Comparison of ENCODE assay signal across 15 cellular contexts in the genomic region with DNA sequence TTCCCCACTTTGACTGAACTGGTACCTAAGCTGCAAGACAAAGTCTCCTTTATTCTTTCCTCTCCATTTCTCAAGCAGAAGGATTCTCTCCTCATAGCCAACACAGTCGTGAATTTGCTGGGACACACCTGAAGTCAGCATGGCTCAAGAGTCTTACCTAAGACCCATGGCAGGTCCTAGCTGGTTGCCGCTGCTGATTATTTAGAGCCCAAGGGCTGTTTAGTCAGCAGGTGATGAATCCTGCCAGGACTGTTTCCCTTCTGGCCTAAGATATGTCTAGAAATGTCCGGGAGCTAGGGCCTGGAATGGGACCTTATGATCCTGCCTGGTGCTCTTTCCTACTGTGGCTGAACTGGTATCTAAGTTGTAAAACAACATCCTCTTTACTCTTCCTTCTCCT.
A peak's percentile ranks its signal among the peaks of the same experiment; 100 is the strongest.
DNase-seq lines count a peak whose midpoint lies in the region; ATAC-seq, FAIRE-seq and TF ChIP-seq lines count a peak whose summit lies in the region.
"Had no signal": no experiment of that assay in that cellular context is flagged by ENCODE, and none has a peak within 500 bp of the region (broad histone marks: within the 10 kb centered on the region; RNA-seq: fewer than 3 reads in every experiment).

No MANE protein-coding gene starts in this region.

- H3K36me3 ChIP-seq in right lobe of liver: no peaks in the 10 kb centered on the region
- H3K36me3 ChIP-seq in HepG2 (replicated peaks in 1 of 2; ENCODE audit: control insufficient read depth in 1 of 2, insufficient read depth in 2 of 2, low read length in 2 of 2): no peaks in the 10 kb centered on the region
- H3K36me3 ChIP-seq in psoas muscle (ENCODE audit: insufficient read depth in 1 of 2, low read depth in 1 of 2): no peaks in the 10 kb centered on the region
- H3K36me3 ChIP-seq in gastroesophageal sphincter: no peaks in the 10 kb centered on the region

- TF ChIP-seq CTCF in right lobe of liver (IDR thresholded peaks at IDR 0.05): no peak
- TF ChIP-seq CTCF in HepG2 (CRISPR knock-in tag; IDR thresholded peaks at IDR 0.05): no peak
- TF ChIP-seq CTCF in epithelial cell of esophagus (IDR thresholded peaks at IDR 0.05; ENCODE audit: insufficient read depth, low read depth, low read length, missing control alignments): no peak
- no peak for TF ChIP-seq CTCF in psoas muscle (IDR thresholded peaks at IDR 0.05)
- no peak for TF ChIP-seq CTCF in coronary artery (IDR thresholded peaks at IDR 0.05)
- no peak for TF ChIP-seq CTCF in gastroesophageal sphincter (IDR thresholded peaks at IDR 0.05)

- TF ChIP-seq POLR2A in right lobe of liver (IDR thresholded peaks at IDR 0.05): no peak
- no peak for TF ChIP-seq POLR2A in HepG2 (IDR thresholded peaks at IDR 0.05; ENCODE audit: insufficient read depth in 1 of 2, low read depth in 2 of 2, low read length in 2 of 2)
- TF ChIP-seq POLR2A in gastroesophageal sphincter (IDR thresholded peaks at IDR 0.05): no peak

- 47% methylated on average over 2 of the region's 3 CpGs for WGBS in right lobe of liver (ENCODE audit: insufficient coverage, low coverage, low lambda C conversion rate, missing lambda C conversion rate)
- WGBS in HepG2 (ENCODE audit: low lambda C conversion rate): 95% methylated on average over 3 of the region's 3 CpGs
- 48 to 67% (median 52%) methylated on average over 3 of the region's 3 CpGs for WGBS in psoas muscle, 3 donors
- 64 to 96% methylated on average over 2 of the region's 3 CpGs for WGBS in gastroesophageal sphincter (ENCODE audit: low coverage in 1 of 2), 2 donors

- POLR2A ChIA-PET in HepG2 (lab: Yijun Ruan, JAX): no interaction called here

- H3K4me3 ChIP-seq in right lobe of liver: no peak overlapping the region
- H3K4me3 ChIP-seq in HepG2 (replicated peaks in 1 of 3; ENCODE audit: insufficient read depth in 1 of 3, low read depth in 2 of 3, low read length in 3 of 3): no peak overlapping the region
- no peak overlapping the region for H3K4me3 ChIP-seq in epithelial cell of esophagus (ENCODE audit: low read length)
- H3K4me3 ChIP-seq in psoas muscle: no peak overlapping the region
- no peak overlapping the region for H3K4me3 ChIP-seq in coronary artery
- H3K4me3 ChIP-seq in gastroesophageal sphincter: no peak overlapping the region

- no peak overlapping the region for H2AFZ ChIP-seq in HepG2 (ENCODE audit: low read length)

- CTCF ChIA-PET in HepG2 (lab: Yijun Ruan, JAX; ENCODE audit: low intra/inter-chr PET ratio, low total read pairs): no interaction called here

- no peak for FAIRE-seq in HepG2 (lab: Jason Lieb, UNC)

- DNase-seq in right lobe of liver (no peak), HepG2 (ENCODE audit: low spot score) (no peak), epithelial cell of esophagus (ENCODE audit: low read depth) (peak; percentile 99), psoas muscle (no peak), coronary artery (ENCODE audit: low spot score) (no peak), dedifferentiated amniotic fluid mesenchymal stem cell (ENCODE audit: extremely low spot score) (no peak), NCI-H2227 (lab: John Stamatoyannopoulos, UW; ENCODE audit: unreplicated experiment) (no peak)
- DNase-seq: DMS 273 treated with DMSO at 0.1 percent for 48 hours; GOT3; NCI-H1436; NCI-H2081 treated with DMSO at 0.1 percent for 48 hours; NCI-H2227 treated with DMSO at 0.1 percent for 48 hours; NCI-H526; NK-92 treated with Interleukin-12 subunit alpha and Interleukin-12 subunit beta, amount 100 ng/mL, for 24 hours had no signal

- no peak for TF ChIP-seq RAD21 in HepG2 (CRISPR knock-in tag; IDR thresholded peaks at IDR 0.05)

- in situ Hi-C loops in HepG2 (cut with HindIII; ENCODE audit: extremely low pct_ligation_motif_present, low pct_unique_long_range_greater_than_20kb): no loop called here

- no peak overlapping the region for H3K9ac ChIP-seq in HepG2 (ENCODE audit: insufficient read depth, low read depth, low read length)

- TF ChIP-seq EP300 in HepG2 (IDR thresholded peaks at IDR 0.05; ENCODE audit: low read depth in 2 of 2, low read length in 2 of 2): no peak
- no peak for TF ChIP-seq EP300 in HepG2 (CRISPR knock-in tag; IDR thresholded peaks at IDR 0.05; ENCODE audit: borderline replicate concordance)
- no peak for TF ChIP-seq EP300 in gastroesophageal sphincter (IDR thresholded peaks at IDR 0.05)

- H4K20me1 ChIP-seq in HepG2 (ENCODE audit: insufficient read depth, low read length): no peaks in the 10 kb centered on the region

- ATAC-seq in right lobe of liver: peak in 3 of 4 donors; percentile 24 to 29 (median 24)
- no peak for ATAC-seq in HepG2
- ATAC-seq in psoas muscle: peak; percentile 52 to 85 (median 63)
- no peak for ATAC-seq in gastroesophageal sphincter

- H3K27ac ChIP-seq in right lobe of liver: no peak overlapping the region
- H3K27ac ChIP-seq in HepG2 (ENCODE audit: extremely low read length, insufficient read depth, low read length): no peak overlapping the region
- peak overlapping the region; percentile 62 for H3K27ac ChIP-seq in psoas muscle
- no peak overlapping the region for H3K27ac ChIP-seq in coronary artery
- no peak overlapping the region for H3K27ac ChIP-seq in gastroesophageal sphincter

- intact Hi-C loops in right lobe of liver (cut with DNase I): no loop called here
- intact Hi-C loops in HepG2 (cut with micrococcal nuclease; ENCODE audit: unreplicated experiment): no loop called here
- intact Hi-C loops in psoas muscle (cut with DNase I): no loop called here

- H3K4me1 ChIP-seq in right lobe of liver (peaks cover 0 to 4% (median 0%) of the 10 kb centered on the region in 4 donors), HepG2 (ENCODE audit: insufficient read depth, low read length) (no peaks in the 10 kb centered on the region), psoas muscle (peaks cover 30% of the 10 kb centered on the region), gastroesophageal sphincter (no peaks in the 10 kb centered on the region)

- no TSS peak for BruUV-seq in HepG2 (replicated peaks; lab: Mats Ljungman, UMichigan)

- no peak overlapping the region for H3K4me2 ChIP-seq in HepG2 (ENCODE audit: low read depth, low read length)

- no peaks in the 10 kb centered on the region for H3K79me2 ChIP-seq in HepG2 (ENCODE audit: insufficient read depth, low read length)

- H3K9me3 ChIP-seq in right lobe of liver (no peaks in the 10 kb centered on the region), HepG2 (ENCODE audit: low read length) (no peaks in the 10 kb centered on the region), psoas muscle (no peaks in the 10 kb centered on the region), gastroesophageal sphincter (no peaks in the 10 kb centered on the region)

- H3K27me3 ChIP-seq in right lobe of liver (no peaks in the 10 kb centered on the region), HepG2 (ENCODE audit: control insufficient read depth in 1 of 2, insufficient read depth in 2 of 2, low read length in 2 of 2) (no peaks in the 10 kb centered on the region), psoas muscle (ENCODE audit: insufficient read depth in 3 of 3, low read length in 2 of 3) (no peaks in the 10 kb centered on the region), gastroesophageal sphincter (no peaks in the 10 kb centered on the region)

TF ChIP-seq in HepG2, 621 proteins besides CTCF, POLR2A, EP300 and RAD21:
- no peak for TF ChIP-seq ZFP36L1 (CRISPR knock-in tag; IDR thresholded peaks at IDR 0.05)
- no peak for TF ChIP-seq ZSCAN22 (CRISPR knock-in tag; IDR thresholded peaks at IDR 0.05)
- no peak for TF ChIP-seq MAFK (conservative IDR thresholded peaks at IDR 0.05 in 1 of 2, IDR thresholded peaks at IDR 0.05 in 1 of 2; ENCODE audit: low read length in 2 of 2)
- TF ChIP-seq ZNF10 (CRISPR knock-in tag; IDR thresholded peaks at IDR 0.05; ENCODE audit: borderline replicate concordance, low read depth): no peak
- no peak for TF ChIP-seq KDM4B (CRISPR knock-in tag; IDR thresholded peaks at IDR 0.05)
- TF ChIP-seq, protein P1, sequence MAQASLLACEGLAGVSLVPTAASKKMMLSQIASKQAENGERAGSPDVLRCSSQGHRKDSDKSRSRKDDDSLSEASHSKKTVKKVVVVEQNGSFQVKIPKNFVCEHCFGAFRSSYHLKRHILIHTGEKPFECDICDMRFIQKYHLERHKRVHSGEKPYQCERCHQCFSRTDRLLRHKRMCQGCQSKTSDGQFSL (CRISPR knock-in tag; IDR thresholded peaks at IDR 0.05): no peak
- no peak for TF ChIP-seq ZNF75D (CRISPR knock-in tag; IDR thresholded peaks at IDR 0.05; ENCODE audit: borderline replicate concordance)
- no peak for TF ChIP-seq ZNF564 (CRISPR knock-in tag; IDR thresholded peaks at IDR 0.05)
- TF ChIP-seq ZNF232 (CRISPR knock-in tag; IDR thresholded peaks at IDR 0.05; ENCODE audit: borderline replicate concordance): no peak
- TF ChIP-seq ZNF883 (CRISPR knock-in tag; IDR thresholded peaks at IDR 0.05; ENCODE audit: not compliant biosample characterization): no peak
- TF ChIP-seq SMAD1 (CRISPR knock-in tag; IDR thresholded peaks at IDR 0.05; ENCODE audit: borderline replicate concordance, low read depth): no peak
- TF ChIP-seq NCOA2 (CRISPR knock-in tag; IDR thresholded peaks at IDR 0.05): no peak
- TF ChIP-seq KLF6 (CRISPR knock-in tag; IDR thresholded peaks at IDR 0.05): no peak

Comparison
In these comparisons a context has a peak if more than half of its experiments do, and no peak if none do; other contexts are left out.
1. ATAC-seq: peak in right lobe of liver (3 of 4) and psoas muscle (4 of 4); none in HepG2 (single experiment) and gastroesophageal sphincter (single experiment).